ENCODE assay signal across 14 cellular contexts in genomic region chr7:141490474-141490873, GRCh38.
DNase-seq lines count a peak whose midpoint lies in the region; ATAC-seq and TF ChIP-seq lines count a peak whose summit lies in the region.
"Had no signal": no experiment of that assay in that cellular context is flagged by ENCODE, and none has a peak within 500 bp of the region (broad histone marks: within the 10 kb centered on the region; RNA-seq: fewer than 3 reads in every experiment).

No MANE protein-coding gene starts in this region.

- no peaks in the 10 kb centered on the region for H3K36me3 ChIP-seq in H7 (replicated peaks; ENCODE audit: control insufficient read depth, insufficient read depth, low read length)

- no peaks in the 10 kb centered on the region; the same call in 1 of the 2 replicates for H3K27me3 Mint-ChIP-seq in WTC11 (ENCODE audit: low read depth)

- no peaks in the 10 kb centered on the region for H3K36me3 Mint-ChIP-seq in WTC11

- peak; percentile 85 for ATAC-seq in WTC11

- CTCF ChIA-PET in WTC11 (lab: Charles Lee) = interaction anchor here (0.7 kb wide), 1 partner anchor 61 kb away, joined by 3 read pairs; no protein-coding TSS in a partner anchor

- POLR2A ChIA-PET in WTC11 (lab: Charles Lee) = no interaction called here

- peaks cover 17% of the 10 kb centered on the region for H3K4me1 Mint-ChIP-seq in WTC11
- H3K4me1 Mint-ChIP-seq: B cell, IgD-negative memory B cell had no signal

- 0 out of 2 replicates have a peak overlapping the region, but pooled peaks have one; percentile 2 for H3K27ac Mint-ChIP-seq in WTC11
- H3K27ac Mint-ChIP-seq: B cell; CD4-positive, alpha-beta T cell; IgD-negative memory B cell had no signal

- no peaks in the 10 kb centered on the region for H3K9me3 Mint-ChIP-seq in WTC11
- H3K9me3 Mint-ChIP-seq: CD4-positive, alpha-beta T cell; IgD-negative memory B cell had no signal

- TF ChIP-seq CTCF in WTC11 (IDR thresholded peaks at IDR 0.05) = no peak

- no peak overlapping the region for H3K4me3 Mint-ChIP-seq in WTC11
- H3K4me3 Mint-ChIP-seq: B cell; CD4-positive, alpha-beta T cell; IgD-negative memory B cell had no signal

- DNase-seq in ELF-1 (ENCODE audit: low read depth, low spot score) (peak; percentile 17), H7 (peak; percentile 26), WTC11 (ENCODE audit: low spot score) (no peak), iPS-NIHi11 (ENCODE audit: low spot score) (peak; percentile 29), NCI-H526 treated with DMSO at 0.1 percent for 48 hours (lab: John Stamatoyannopoulos, UW) (no peak), DMS153 treated with DMSO at 0.1 percent for 48 hours (lab: John Stamatoyannopoulos, UW; ENCODE audit: unreplicated experiment) (no peak)
- no peak for DNase-seq in stimulated activated CD4-positive, alpha-beta T cell treated with anti-CD3 and anti-CD28 coated beads, Interleukin-4, amount 100 ng/mL, for 1 hour
- DNase-seq: C1 segment of cervical spinal cord; Calu3; CD4-positive, alpha-beta T cell; DMS 273 treated with DMSO at 0.1 percent for 48 hours; DMS79 had no signal

- H3K4me3 ChIP-seq in H7 (ENCODE audit: insufficient read depth, low read depth, low read length) = no peak overlapping the region

- no peaks in the 10 kb centered on the region for H3K27me3 ChIP-seq in H7 (ENCODE audit: control insufficient read depth, insufficient read depth, low read length)

TF ChIP-seq in WTC11, 78 proteins besides CTCF, POLR2A, EP300 and RAD21 (continues in another document):
- TF ChIP-seq E2F4 (CRISPR knock-in tag; IDR thresholded peaks at IDR 0.05; ENCODE audit: borderline replicate concordance, low read depth) (no peak), NFATC4 (CRISPR knock-in tag; IDR thresholded peaks at IDR 0.05) (no peak), ERG (CRISPR knock-in tag; IDR thresholded peaks at IDR 0.05) (no peak), ZNF281 (CRISPR knock-in tag; IDR thresholded peaks at IDR 0.05) (no peak), ZNF121 (CRISPR knock-in tag; IDR thresholded peaks at IDR 0.05) (no peak), FOXK1 (CRISPR knock-in tag; IDR thresholded peaks at IDR 0.05) (no peak), FOXJ3 (CRISPR knock-in tag; IDR thresholded peaks at IDR 0.05; ENCODE audit: borderline replicate concordance) (no peak), ARID4B (CRISPR knock-in tag; IDR thresholded peaks at IDR 0.05; ENCODE audit: borderline replicate concordance) (no peak), ZNF416 (CRISPR knock-in tag; IDR thresholded peaks at IDR 0.05) (no peak), ZMAT4 (CRISPR knock-in tag; IDR thresholded peaks at IDR 0.05) (no peak), ATF2 (CRISPR knock-in tag; IDR thresholded peaks at IDR 0.05; ENCODE audit: borderline replicate concordance, low read depth) (no peak), ATF6 (CRISPR knock-in tag; IDR thresholded peaks at IDR 0.05) (no peak)

Comparison
In these comparisons a context has a peak if more than half of its experiments do, and no peak if none do; other contexts are left out.
1. DNase-seq: peak in ELF-1 (single experiment), H7 (single experiment) and iPS-NIHi11 (single experiment); none in WTC11 (single experiment), NCI-H526 treated with DMSO at 0.1 percent for 48 hours (single experiment), stimulated activated CD4-positive, alpha-beta T cell treated with anti-CD3 and anti-CD28 coated beads, Interleukin-4, amount 100 ng/mL, for 1 hour (single experiment) and DMS153 treated with DMSO at 0.1 percent for 48 hours (single experiment).